11 cellular contexts compared by ENCODE assay signal in genomic region chr11:66840317-66841091, GRCh38. TPM values are rescaled to one million over a fixed set of nuclear protein-coding genes. Genes with fewer than 3 reads are reported as not detected.
DNase-seq lines count a peak whose midpoint lies in the region; ATAC-seq and TF ChIP-seq lines count a peak whose summit lies in the region.
"Had no signal": no experiment of that assay in that cellular context is flagged by ENCODE, and none has a peak within 500 bp of the region (broad histone marks: within the 10 kb centered on the region; RNA-seq: fewer than 3 reads in every experiment).

No MANE protein-coding gene starts in this region.

- H3K36me3 Mint-ChIP-seq in CD8-positive, alpha-beta memory T cell = peaks cover 0 to 48% (median 0%) of the 10 kb centered on the region in 3 donors
- no peaks in the 10 kb centered on the region for H3K36me3 Mint-ChIP-seq in natural killer cell treated with Interleukin-12 subunit alpha and Interleukin-12 subunit beta and Interleukin-15 and Interleukin-18, amount 100 ng/mL, for 72 hours

- H3K36me3 ChIP-seq in CD8-positive, alpha-beta memory T cell (ENCODE audit: insufficient read depth, low read length) = peaks cover 6% of the 10 kb centered on the region
- no peaks in the 10 kb centered on the region for H3K36me3 ChIP-seq in Loucy (ENCODE audit: insufficient read depth, low read length)
- H3K36me3 ChIP-seq: transverse colon had no signal

- peaks cover 44 to 63% (median 48%) of the 10 kb centered on the region in 3 donors for H3K4me1 Mint-ChIP-seq in CD8-positive, alpha-beta memory T cell
- H3K4me1 Mint-ChIP-seq in natural killer cell treated with Interleukin-12 subunit alpha and Interleukin-12 subunit beta and Interleukin-15 and Interleukin-18, amount 100 ng/mL, for 72 hours (ENCODE audit: low read depth in 2 of 2) = peaks cover 36% of the 10 kb centered on the region in 2 donors

- no peak overlapping the region for H3K27ac ChIP-seq in CD8-positive, alpha-beta memory T cell (ENCODE audit: low read depth, low read length)
- H3K27ac ChIP-seq: transverse colon had no signal

- no peak overlapping the region for H2AFZ ChIP-seq in Loucy (ENCODE audit: low read length)

- peak overlapping the region in 6 of 7 donors; percentile 4 to 59 (median 36) for H3K4me3 Mint-ChIP-seq in CD8-positive, alpha-beta memory T cell
- H3K4me3 Mint-ChIP-seq in natural killer cell treated with Interleukin-12 subunit alpha and Interleukin-12 subunit beta and Interleukin-15 and Interleukin-18, amount 100 ng/mL, for 72 hours = peak overlapping the region; percentile 5

- peaks cover 26% of the 10 kb centered on the region for H4K20me1 ChIP-seq in Loucy (ENCODE audit: insufficient read depth, low read length, poor library complexity, severe bottlenecking)

- no peaks in the 10 kb centered on the region for H3K9me3 ChIP-seq in CD8-positive, alpha-beta memory T cell (ENCODE audit: low read length)
- H3K9me3 ChIP-seq in Loucy (ENCODE audit: insufficient read depth, low read depth, low read length) = no peaks in the 10 kb centered on the region
- H3K9me3 ChIP-seq: transverse colon had no signal

- H3K27me3 Mint-ChIP-seq in CD8-positive, alpha-beta memory T cell = peaks cover 0 to 1% of the 10 kb centered on the region in 2 donors
- H3K27me3 Mint-ChIP-seq in natural killer cell treated with Interleukin-12 subunit alpha and Interleukin-12 subunit beta and Interleukin-15 and Interleukin-18, amount 100 ng/mL, for 72 hours = no peaks in the 10 kb centered on the region

- no peaks in the 10 kb centered on the region for H3K27me3 ChIP-seq in CD8-positive, alpha-beta memory T cell (ENCODE audit: insufficient read depth, low read length, poor library complexity, severe bottlenecking)
- H3K27me3 ChIP-seq in Loucy (ENCODE audit: insufficient read depth, low read length, poor library complexity, severe bottlenecking) = no peaks in the 10 kb centered on the region
- H3K27me3 ChIP-seq: transverse colon had no signal

- no peak for TF ChIP-seq CTCF in Loucy (conservative IDR thresholded peaks at IDR 0.05; ENCODE audit: low read length)

- ATAC-seq in natural killer cell treated with Interleukin-12 subunit alpha and Interleukin-12 subunit beta and Interleukin-15 and Interleukin-18, amount 100 ng/mL, for 72 hours = no peak

- peak overlapping the region; percentile 97 for H3K4me2 ChIP-seq in Loucy (ENCODE audit: low read depth, low read length, poor library complexity, severe bottlenecking)

- CTCF ChIA-PET in CD8-positive, alpha-beta memory T cell (lab: Charles Lee) = no interaction called here

- H3F3A ChIP-seq in Loucy (ENCODE audit: low read depth) = 0 out of 2 replicates have a peak, but pooled peaks cover 3% of the 10 kb centered on the region

- H3K9ac ChIP-seq in Loucy (ENCODE audit: low read depth, low read length, poor library complexity, severe bottlenecking) = peak overlapping the region; percentile 40

- no peaks in the 10 kb centered on the region for H3K9me3 Mint-ChIP-seq in CD8-positive, alpha-beta memory T cell
- no peaks in the 10 kb centered on the region for H3K9me3 Mint-ChIP-seq in natural killer cell treated with Interleukin-12 subunit alpha and Interleukin-12 subunit beta and Interleukin-15 and Interleukin-18, amount 100 ng/mL, for 72 hours

- H3K79me2 ChIP-seq in Loucy (ENCODE audit: insufficient read depth, low read length) = peaks cover 51% of the 10 kb centered on the region

- POLR2A ChIA-PET in CD8-positive, alpha-beta memory T cell (lab: Charles Lee) = no interaction called here

- peak overlapping the region; percentile 38 to 99 (median 85) for H3K27ac Mint-ChIP-seq in CD8-positive, alpha-beta memory T cell
- H3K27ac Mint-ChIP-seq in natural killer cell treated with Interleukin-12 subunit alpha and Interleukin-12 subunit beta and Interleukin-15 and Interleukin-18, amount 100 ng/mL, for 72 hours = peak overlapping the region; percentile 95 to 97

- H3K4me3 ChIP-seq in CD8-positive, alpha-beta memory T cell (ENCODE audit: low read length) = no peak overlapping the region
- H3K4me3 ChIP-seq in Loucy (ENCODE audit: low read length, poor library complexity, severe bottlenecking) = peak overlapping the region; percentile 0
- H3K4me3 ChIP-seq: transverse colon had no signal

- peaks cover 44% of the 10 kb centered on the region for H3K4me1 ChIP-seq in CD8-positive, alpha-beta memory T cell (ENCODE audit: insufficient read depth, low read length)
- peaks cover 35% of the 10 kb centered on the region for H3K4me1 ChIP-seq in Loucy (ENCODE audit: insufficient read depth, low read length, poor library complexity, severe bottlenecking)

- no peaks in the 10 kb centered on the region for H3K9me2 ChIP-seq in Loucy (replicated peaks; ENCODE audit: low read depth, low read length)

- DNase-seq in CD8-positive, alpha-beta memory T cell = no peak
- peak; percentile 31 for DNase-seq in amniotic epithelial cell (ENCODE audit: low read depth)
- no peak for DNase-seq in natural killer cell treated with Interleukin-12 subunit alpha and Interleukin-12 subunit beta and Interleukin-15 and Interleukin-18, amount 100 ng/mL, for 72 hours (ENCODE audit: low spot score)
- DNase-seq in NCI-H69 (lab: John Stamatoyannopoulos, UW) = no peak
- no peak for DNase-seq in NCI-H524 (lab: John Stamatoyannopoulos, UW)
- DNase-seq in OCI-M2 (lab: John Stamatoyannopoulos, UW; ENCODE audit: unreplicated experiment) = no peak
- DNase-seq in NCI-H1105 (lab: John Stamatoyannopoulos, UW) = no peak
- DNase-seq: EL, small intestine, transverse colon had no signal

RNA-seq across cellular contexts. Expression of gene RCE1, which starts 2.7 kb away (rescaled TPM):
- total RNA-seq in CD8-positive, alpha-beta memory T cell = 10 to 100 TPM; 34.1 to 41.2 TPM
- polyA plus RNA-seq in CD8-positive, alpha-beta memory T cell = 32.8 TPM
- 10 to 100 TPM; 26.8 to 37.9 TPM for total RNA-seq in natural killer cell treated with Interleukin-12 subunit alpha and Interleukin-12 subunit beta and Interleukin-15 and Interleukin-18, amount 100 ng/mL, for 72 hours

RNA-seq across cellular contexts. Expression of gene LRFN4, which starts 16.4 kb away (rescaled TPM):
- total RNA-seq in CD8-positive, alpha-beta memory T cell = 10 to 100 TPM; 35.5 to 42.8 TPM
- polyA plus RNA-seq in CD8-positive, alpha-beta memory T cell = 2.2 TPM
- total RNA-seq in natural killer cell treated with Interleukin-12 subunit alpha and Interleukin-12 subunit beta and Interleukin-15 and Interleukin-18, amount 100 ng/mL, for 72 hours = 1 to 10 TPM; 1.4 to 7.9 TPM

Comparison
In these comparisons a context has a peak if more than half of its experiments do, and no peak if none do; other contexts are left out.
1. RNA of gene LRFN4, which starts 16.4 kb away (total RNA-seq): 35.5 to 42.8 TPM in CD8-positive, alpha-beta memory T cell; 1.4 to 7.9 TPM in natural killer cell treated with Interleukin-12 subunit alpha and Interleukin-12 subunit beta and Interleukin-15 and Interleukin-18, amount 100 ng/mL, for 72 hours; every median in the first group is over 4 times any median in the second.